ENCODE assay signal across 7 cellular contexts in the genomic region with DNA sequence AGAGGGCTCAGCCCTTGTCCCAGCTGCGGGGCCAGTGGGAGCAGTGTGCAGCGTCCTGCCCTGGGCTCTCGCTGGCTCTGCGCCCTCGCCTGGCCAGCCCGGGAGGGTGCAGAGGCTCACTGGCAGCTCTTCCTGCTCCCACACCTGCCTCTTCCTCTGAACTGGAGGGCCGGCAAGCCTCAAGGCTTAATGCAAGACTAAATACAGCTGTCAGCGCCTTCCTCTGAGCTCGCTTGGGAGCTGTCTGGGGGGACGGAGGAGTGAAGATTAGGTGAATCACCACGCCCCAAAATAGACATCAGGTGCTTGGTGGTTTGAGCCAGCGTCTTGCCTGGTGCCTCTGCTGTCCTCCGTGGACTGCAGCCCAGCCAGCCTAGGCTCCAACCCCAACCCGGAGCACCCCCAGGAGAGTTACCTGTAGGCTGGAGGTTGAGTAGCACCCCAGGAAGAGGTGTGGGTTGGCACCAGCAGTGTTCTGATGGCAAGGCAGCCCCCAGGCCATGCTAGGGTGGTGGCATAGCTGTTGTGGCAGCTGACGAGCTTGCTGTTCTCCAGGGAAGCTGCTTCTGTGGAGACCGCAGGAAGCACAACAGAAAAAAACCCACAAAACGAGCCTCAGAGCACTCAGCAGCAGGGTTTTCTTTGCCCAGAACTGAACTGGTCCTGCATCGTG. TPM values are rescaled to one million over a fixed set of nuclear protein-coding genes. Genes with fewer than 3 reads are reported as not detected.
DNase-seq lines count a peak whose midpoint lies in the region; ATAC-seq and TF ChIP-seq lines count a peak whose summit lies in the region.

No MANE protein-coding gene starts in this region.

- in situ Hi-C loops in astrocyte of the cerebellum (cut with HindIII; ENCODE audit: low sequenced_read_pairs), result no loop called here

- H3K27me3 ChIP-seq in kidney epithelial cell (ENCODE audit: control insufficient read depth, insufficient read depth, low read length), result peaks cover 27% of the 10 kb centered on the region

- ATAC-seq in GM18499 (IDR thresholded peaks at IDR 0.05; ENCODE audit: insufficient read depth, unreplicated experiment) (peak; percentile 78), HG02678 (IDR thresholded peaks at IDR 0.05; ENCODE audit: unreplicated experiment) (peak; percentile 91)

- no peaks in the 10 kb centered on the region for H3K36me3 ChIP-seq in kidney epithelial cell (ENCODE audit: control insufficient read depth, insufficient read depth, low read length)

- TF ChIP-seq CTCF in astrocyte of the cerebellum (IDR thresholded peaks at IDR 0.05; ENCODE audit: low read depth, low read length, missing control alignments) (peak; percentile 78), kidney epithelial cell (IDR thresholded peaks at IDR 0.05; ENCODE audit: insufficient read depth, low read length, poor library complexity, severe bottlenecking) (peak; percentile 95)

- H3K4me3 ChIP-seq in astrocyte of the cerebellum (ENCODE audit: low read depth, low read length), result no peak overlapping the region
- no peak overlapping the region for H3K4me3 ChIP-seq in kidney epithelial cell (ENCODE audit: low read depth, low read length)

- DNase-seq in NCI-H128 (lab: John Stamatoyannopoulos, UW; ENCODE audit: unreplicated experiment) (peak; percentile 40), T-helper 22 cell (ENCODE audit: low read depth) (peak; percentile 22), astrocyte of the cerebellum (ENCODE audit: low read depth) (peak; percentile 27), kidney epithelial cell (ENCODE audit: low read depth) (no peak)
- peak; percentile 46 to 52 for DNase-seq in stimulated activated CD4-positive, alpha-beta T cell treated with anti-CD3 and anti-CD28 coated beads, Interleukin-4, amount 100 ng/mL, for 48 hours (ENCODE audit: low read depth in 2 of 2)

RNA-seq across cellular contexts. Expression of gene UMODL1, which starts 36.9 kb away (rescaled TPM):
- total RNA-seq in kidney epithelial cell, result not detected in 2 replicates
